Comparison of ENCODE assay signal across 1 cellular context in genomic region chr19:1841209-1841924, GRCh38.
TF ChIP-seq lines count a peak whose summit lies in the region.

No MANE protein-coding gene starts in this region.

TF ChIP-seq in GM23338, 12 proteins besides CTCF, POLR2A, EP300 and RAD21 (continued from another document):
- TF ChIP-seq JUNB (IDR thresholded peaks at IDR 0.05; ENCODE audit: unreplicated experiment): no peak
- TF ChIP-seq STAT1 (IDR thresholded peaks at IDR 0.05; ENCODE audit: unreplicated experiment): no peak
- no peak for TF ChIP-seq EZH2phosphoT487 (IDR thresholded peaks at IDR 0.05; ENCODE audit: unreplicated experiment)
- no peak for TF ChIP-seq POLR2AphosphoS5 (IDR thresholded peaks at IDR 0.05; ENCODE audit: low read depth)
- TF ChIP-seq ZNF331 (CRISPR knock-in tag; IDR thresholded peaks at IDR 0.05; ENCODE audit: low read depth): no peak
- no peak for TF ChIP-seq NANOG (IDR thresholded peaks at IDR 0.05; ENCODE audit: borderline replicate concordance)
- TF ChIP-seq EZH2 (IDR thresholded peaks at IDR 0.05; ENCODE audit: low read depth, unreplicated experiment): no peak
- no peak for TF ChIP-seq ETS1 (IDR thresholded peaks at IDR 0.05)
